25 cellular contexts compared by ENCODE assay signal in the genomic region with DNA sequence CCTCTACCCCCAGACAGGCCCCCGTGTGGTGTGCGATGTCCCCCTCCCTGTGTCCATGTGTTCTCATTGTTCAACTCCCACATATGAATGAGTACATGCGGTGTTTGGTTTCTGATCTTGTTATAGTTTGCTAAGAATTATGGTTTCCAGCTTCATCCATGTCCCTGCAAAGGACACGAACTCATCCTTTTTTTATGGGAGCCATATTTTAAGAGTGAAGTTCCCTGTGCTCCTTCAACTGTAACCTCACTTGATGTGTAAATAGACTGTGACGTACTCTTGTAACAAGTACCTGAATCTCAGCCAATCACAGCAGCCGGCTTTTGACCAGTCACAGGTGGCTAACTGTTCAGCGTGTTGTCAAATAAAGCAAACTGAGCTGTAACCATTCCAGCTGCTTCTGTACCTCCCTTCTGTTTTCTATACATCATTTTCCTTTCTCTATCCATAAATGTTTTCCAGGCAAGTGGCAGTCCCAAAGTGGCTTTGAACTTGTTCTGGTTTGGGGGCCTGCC.
DNase-seq lines count a peak whose midpoint lies in the region; ATAC-seq and TF ChIP-seq lines count a peak whose summit lies in the region.
"Had no signal": no experiment of that assay in that cellular context is flagged by ENCODE, and none has a peak within 500 bp of the region (broad histone marks: within the 10 kb centered on the region; RNA-seq: fewer than 3 reads in every experiment).

No MANE protein-coding gene starts in this region.

- in situ Hi-C loops in HAP-1 (cut with MboI; ENCODE audit: low sequenced_read_pairs), result no loop called here

- H3K27me3 ChIP-seq in thyroid gland, result no peaks in the 10 kb centered on the region
- H3K27me3 ChIP-seq in HAP-1 (ENCODE audit: low read depth), result no peaks in the 10 kb centered on the region
- H3K27me3 ChIP-seq: stomach, upper lobe of right lung had no signal

- H3K9me3 ChIP-seq in thyroid gland (no peaks in the 10 kb centered on the region), HAP-1 (no peaks in the 10 kb centered on the region)
- H3K9me3 ChIP-seq: stomach, upper lobe of right lung had no signal

- no peak for TF ChIP-seq POLR2A in thyroid gland (IDR thresholded peaks at IDR 0.05)

- peak overlapping the region; percentile 31 to 78 (median 49) for H3K27ac ChIP-seq in thyroid gland
- H3K27ac ChIP-seq: epithelial cell of prostate, KMS-11, stomach, upper lobe of right lung had no signal

- H3K4me1 ChIP-seq in thyroid gland, result peaks cover 8 to 9% of the 10 kb centered on the region in 2 donors
- H3K4me1 ChIP-seq in HAP-1, result no peaks in the 10 kb centered on the region
- H3K4me1 ChIP-seq: stomach, upper lobe of right lung had no signal

- ATAC-seq in HG03469 (IDR thresholded peaks at IDR 0.05; ENCODE audit: unreplicated experiment), result no peak
- ATAC-seq: activated T-cell treated with anti-CD3 and anti-CD28 coated beads, Interleukin-2, amount 50 U/mL, for 72 hours; Right ventricle myocardium inferior; upper lobe of right lung had no signal

- no peak for TF ChIP-seq CTCF in thyroid gland (IDR thresholded peaks at IDR 0.05)

- WGBS in thyroid gland, 2 donors, result 32 to 50% methylated on average over 7 of the region's 7 CpGs

- intact Hi-C loops in thyroid gland (cut with DNase I), result no loop called here

- H3K4me3 ChIP-seq in thyroid gland (replicated peaks in 1 of 3) (no peak overlapping the region), HAP-1 (no peak overlapping the region)
- H3K4me3 ChIP-seq: lung, smooth muscle cell, stomach, upper lobe of right lung had no signal

- DNase-seq in NCI-H1417 (lab: John Stamatoyannopoulos, UW) (peak; percentile 17 to 87 (median 58)), NCI-H1417 treated with DMSO at 0.1 percent for 48 hours (lab: John Stamatoyannopoulos, UW) (no peak), NCI-H2107 treated with DMSO at 0.1 percent for 48 hours (lab: John Stamatoyannopoulos, UW; ENCODE audit: unreplicated experiment) (peak; percentile 85), SHP77 (lab: John Stamatoyannopoulos, UW) (peak; percentile 97 to 98), thyroid gland (peak; percentile 86 to 87), HAP-1 (ENCODE audit: low spot score in 2 of 2) (no peak)
- DNase-seq in activated CD8-positive, alpha-beta memory T cell treated with anti-CD3 and anti-CD28 coated beads, Interleukin-2, amount 50 U/mL, for 4 hours, result no peak
- DNase-seq: activated CD4-positive, alpha-beta T cell treated with anti-CD3 and anti-CD28 coated beads for 1 hour; activated naive CD4-positive, alpha-beta T cell treated with anti-CD3 and anti-CD28 coated beads, Interleukin-2, amount 50 U/mL, for 16 hours; activated T-cell treated with anti-CD3 and anti-CD28 coated beads, Interleukin-2, amount 50 U/mL, for 72 hours; aorta; Calu3; foreskin fibroblast; GDM1; MV-4-11; OCI-M1; stimulated activated CD4-positive, alpha-beta T cell treated with anti-CD3 and anti-CD28 coated beads, Interleukin-4, amount 100 ng/mL, for 24 hours; stomach; upper lobe of right lung had no signal

- H3K36me3 ChIP-seq in thyroid gland (no peaks in the 10 kb centered on the region), HAP-1 (replicated peaks) (no peaks in the 10 kb centered on the region)
- H3K36me3 ChIP-seq: stomach, upper lobe of right lung had no signal

Comparison
In these comparisons a context has a peak if more than half of its experiments do, and no peak if none do; other contexts are left out.
1. DNase-seq: peak in NCI-H1417 (3 of 3), NCI-H2107 treated with DMSO at 0.1 percent for 48 hours (single experiment), SHP77 (2 of 2) and thyroid gland (2 of 2); none in NCI-H1417 treated with DMSO at 0.1 percent for 48 hours (single experiment), HAP-1 (0 of 2) and activated CD8-positive, alpha-beta memory T cell treated with anti-CD3 and anti-CD28 coated beads, Interleukin-2, amount 50 U/mL, for 4 hours (single experiment).